In the genomic region with DNA sequence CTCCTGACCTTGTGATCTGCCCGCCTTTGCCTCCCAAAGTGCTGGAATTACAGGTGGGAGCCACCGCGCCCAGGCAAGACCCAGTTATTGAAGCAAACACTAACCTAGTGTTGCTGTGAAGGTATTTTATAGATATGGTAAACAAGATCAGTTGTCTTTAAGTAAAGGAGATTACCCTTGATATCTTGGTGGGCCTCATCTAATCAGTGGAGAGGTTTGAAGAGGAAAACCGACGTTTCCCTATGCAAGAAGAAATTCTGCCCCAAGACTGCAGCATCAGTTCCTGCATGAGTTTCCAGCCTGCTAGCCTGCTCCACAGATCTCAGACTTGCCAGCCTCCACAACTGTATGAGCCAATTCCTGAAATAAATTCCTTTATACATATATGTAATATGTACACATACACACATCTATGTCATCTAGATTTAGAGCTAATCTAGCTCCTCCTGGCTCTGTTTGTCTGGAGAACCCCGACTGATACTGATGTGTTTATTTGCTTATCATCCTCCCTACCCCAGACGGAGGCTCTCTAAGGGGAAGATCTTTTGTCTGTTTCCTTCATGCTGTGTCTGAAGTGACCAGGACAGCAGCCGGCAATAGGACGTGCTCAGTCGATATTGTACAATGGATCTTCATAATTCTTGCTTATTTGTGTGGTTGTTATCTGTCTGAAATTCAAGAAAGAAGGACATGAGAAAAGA, we compare ENCODE assay signal across 10 cellular contexts.
DNase-seq lines count a peak whose midpoint lies in the region; TF ChIP-seq lines count a peak whose summit lies in the region.
"Had no signal": no experiment of that assay in that cellular context is flagged by ENCODE, and none has a peak within 500 bp of the region (broad histone marks: within the 10 kb centered on the region; RNA-seq: fewer than 3 reads in every experiment).

No MANE protein-coding gene starts in this region.

- POLR2A ChIA-PET in activated CD4-positive, alpha-beta memory T cell treated with anti-CD3 and anti-CD28 coated beads for 36 hours (lab: Charles Lee) = no interaction called here

- no peak overlapping the region for H3K27ac Mint-ChIP-seq in T-helper 2 cell treated with Interferon-gamma antibody and Interleukin-4, amounts not matched to agents 5 μg/mL and 100 μg/mL, for 36 hours
- no peak overlapping the region for H3K27ac Mint-ChIP-seq in progenitor cell of endocrine pancreas
- no peak overlapping the region for H3K27ac Mint-ChIP-seq in activated CD4-positive, alpha-beta memory T cell treated with anti-CD3 and anti-CD28 coated beads for 36 hours

- no peaks in the 10 kb centered on the region for H3K9me3 ChIP-seq in fibroblast of lung (ENCODE audit: control insufficient read depth, insufficient read depth, low read depth, low read length)

- no peak overlapping the region for H3K9ac ChIP-seq in fibroblast of lung (ENCODE audit: insufficient read depth, low read length)

- H3K79me2 ChIP-seq in fibroblast of lung (ENCODE audit: control insufficient read depth, insufficient read depth, low read length) = no peaks in the 10 kb centered on the region

- intact Hi-C loops in activated CD4-positive, alpha-beta memory T cell treated with anti-CD3 and anti-CD28 coated beads for 36 hours (cut with micrococcal nuclease) = no loop called here

- peaks cover 14% of the 10 kb centered on the region for H3K27me3 ChIP-seq in fibroblast of lung (ENCODE audit: control insufficient read depth, insufficient read depth, low read length)

- H3K4me3 ChIP-seq in fibroblast of lung (replicated peaks in 1 of 4; ENCODE audit: control extremely low read depth in 1 of 4, insufficient read depth in 1 of 4, low read depth in 3 of 4, low read length in 4 of 4) = no peak overlapping the region

- no peaks in the 10 kb centered on the region for H3K4me1 ChIP-seq in fibroblast of lung (ENCODE audit: control insufficient read depth, extremely low read depth, insufficient read depth, low read length)

- no peaks in the 10 kb centered on the region for H3K36me3 ChIP-seq in fibroblast of lung (ENCODE audit: control insufficient read depth, insufficient read depth, low read length)

- H2AFZ ChIP-seq in fibroblast of lung (ENCODE audit: low read length) = no peak overlapping the region

- peak overlapping the region; percentile 3 for H3K4me3 Mint-ChIP-seq in T-helper 2 cell treated with Interferon-gamma antibody and Interleukin-4, amounts not matched to agents 5 μg/mL and 100 μg/mL, for 36 hours
- H3K4me3 Mint-ChIP-seq in progenitor cell of endocrine pancreas (ENCODE audit: low read depth) = peak overlapping the region; percentile 12
- no peak overlapping the region for H3K4me3 Mint-ChIP-seq in activated CD4-positive, alpha-beta memory T cell treated with anti-CD3 and anti-CD28 coated beads for 36 hours

- CTCF ChIA-PET in activated CD4-positive, alpha-beta memory T cell treated with anti-CD3 and anti-CD28 coated beads for 36 hours (lab: Charles Lee) = interaction anchor here (1.2 kb wide), 1 partner anchor 10 kb away, joined by 4 read pairs; no protein-coding TSS in a partner anchor

- H3K4me1 Mint-ChIP-seq in T-helper 2 cell treated with Interferon-gamma antibody and Interleukin-4, amounts not matched to agents 5 μg/mL and 100 μg/mL, for 36 hours (ENCODE audit: low read depth) = peaks cover 12% of the 10 kb centered on the region
- peaks cover 15% of the 10 kb centered on the region for H3K4me1 Mint-ChIP-seq in progenitor cell of endocrine pancreas (ENCODE audit: low read depth)
- H3K4me1 Mint-ChIP-seq in activated CD4-positive, alpha-beta memory T cell treated with anti-CD3 and anti-CD28 coated beads for 36 hours (ENCODE audit: low read depth) = peaks cover 12% of the 10 kb centered on the region

- no peaks in the 10 kb centered on the region for H3K36me3 Mint-ChIP-seq in T-helper 2 cell treated with Interferon-gamma antibody and Interleukin-4, amounts not matched to agents 5 μg/mL and 100 μg/mL, for 36 hours (ENCODE audit: low read depth)
- no peaks in the 10 kb centered on the region for H3K36me3 Mint-ChIP-seq in progenitor cell of endocrine pancreas (ENCODE audit: insufficient read depth)
- H3K36me3 Mint-ChIP-seq in activated CD4-positive, alpha-beta memory T cell treated with anti-CD3 and anti-CD28 coated beads for 36 hours = no peaks in the 10 kb centered on the region

- no peak for DNase-seq in T-helper 2 cell treated with Interferon-gamma antibody and Interleukin-4, amounts not matched to agents 5 μg/mL and 100 μg/mL, for 36 hours (ENCODE audit: low spot score)
- DNase-seq in T-helper 2 cell (no peak), NCI-H146 treated with DMSO at 0.1 percent for 48 hours (lab: John Stamatoyannopoulos, UW; ENCODE audit: unreplicated experiment) (peak; percentile 57), fibroblast of lung (ENCODE audit: low read depth in 2 of 2) (no peak), progenitor cell of endocrine pancreas (ENCODE audit: low spot score, unreplicated experiment) (no peak)
- DNase-seq in activated CD4-positive, alpha-beta memory T cell treated with anti-CD3 and anti-CD28 coated beads for 36 hours = no peak
- DNase-seq in stimulated activated CD4-positive, alpha-beta T cell treated with anti-CD3 and anti-CD28 coated beads, Interleukin-12 subunit alpha, Interleukin-12 subunit beta, amount 100 ng/mL, for 4 hours = no peak
- DNase-seq in activated CD4-positive, alpha-beta T cell treated with anti-CD3 and anti-CD28 coated beads for 1 hour = no peak
- DNase-seq: effector memory CD4-positive, alpha-beta T cell; NCI-H226 had no signal

- TF ChIP-seq CTCF in fibroblast of lung (conservative IDR thresholded peaks at IDR 0.05 in 1 of 2, IDR thresholded peaks at IDR 0.05 in 1 of 2; ENCODE audit: low read depth in 1 of 2, low read length in 2 of 2) (no peak), progenitor cell of endocrine pancreas (IDR thresholded peaks at IDR 0.05; ENCODE audit: unreplicated experiment) (no peak)

- peaks cover 24% of the 10 kb centered on the region for H3K27me3 Mint-ChIP-seq in T-helper 2 cell treated with Interferon-gamma antibody and Interleukin-4, amounts not matched to agents 5 μg/mL and 100 μg/mL, for 36 hours (ENCODE audit: low read depth)
- peaks cover 47% of the 10 kb centered on the region for H3K27me3 Mint-ChIP-seq in progenitor cell of endocrine pancreas
- no peaks in the 10 kb centered on the region for H3K27me3 Mint-ChIP-seq in activated CD4-positive, alpha-beta memory T cell treated with anti-CD3 and anti-CD28 coated beads for 36 hours

- peak overlapping the region; percentile 15 for H3K4me2 ChIP-seq in fibroblast of lung (ENCODE audit: extremely low read depth, insufficient read depth, low read length)

- no peaks in the 10 kb centered on the region for H4K20me1 ChIP-seq in fibroblast of lung (ENCODE audit: control insufficient read depth, extremely low read depth, insufficient read depth, low read length)

- no peaks in the 10 kb centered on the region for H3K9me3 Mint-ChIP-seq in T-helper 2 cell treated with Interferon-gamma antibody and Interleukin-4, amounts not matched to agents 5 μg/mL and 100 μg/mL, for 36 hours
- H3K9me3 Mint-ChIP-seq in progenitor cell of endocrine pancreas (ENCODE audit: low read depth) = no peaks in the 10 kb centered on the region
- H3K9me3 Mint-ChIP-seq in activated CD4-positive, alpha-beta memory T cell treated with anti-CD3 and anti-CD28 coated beads for 36 hours = no peaks in the 10 kb centered on the region

- H3K27ac ChIP-seq in fibroblast of lung (ENCODE audit: insufficient read depth, low read length) = no peak overlapping the region
